16 cellular contexts compared by ENCODE assay signal in genomic region chr17:63988741-63989621, GRCh38. TPM values are rescaled to one million over a fixed set of nuclear protein-coding genes. Genes with fewer than 3 reads are reported as not detected.
DNase-seq lines count a peak whose midpoint lies in the region; ATAC-seq and TF ChIP-seq lines count a peak whose summit lies in the region.
"Had no signal": no experiment of that assay in that cellular context is flagged by ENCODE, and none has a peak within 500 bp of the region (broad histone marks: within the 10 kb centered on the region; RNA-seq: fewer than 3 reads in every experiment).

No MANE protein-coding gene starts in this region.

- H3K4me3 Mint-ChIP-seq in brain, result peak overlapping the region in 2 of 5 experiments; percentile 59 to 73
- peak overlapping the region; percentile 27 for H3K4me3 Mint-ChIP-seq in memory B cell
- H3K4me3 Mint-ChIP-seq: activated CD4-positive, alpha-beta T cell treated with anti-CD3 and anti-CD28 coated beads for 36 hours; CD8-positive, alpha-beta T cell had no signal

- no peak for TF ChIP-seq CTCF in brain (conservative IDR thresholded peaks at IDR 0.05)

- H3K27me3 ChIP-seq in HUES48 (ENCODE audit: control insufficient read depth, insufficient read depth, low read length) (peaks cover 5% of the 10 kb centered on the region), skeletal muscle tissue (ENCODE audit: control insufficient read depth in 3 of 3, insufficient read depth in 3 of 3, low read length in 3 of 3) (peaks cover 0 to 4% (median 0%) of the 10 kb centered on the region in 3 donors)
- H3K27me3 ChIP-seq: adrenal gland had no signal

- H3K4me1 Mint-ChIP-seq in brain (peaks cover 43% of the 10 kb centered on the region), memory B cell (peaks cover 42% of the 10 kb centered on the region)

- peaks cover 22% of the 10 kb centered on the region for H3K27me3 Mint-ChIP-seq in brain
- H3K27me3 Mint-ChIP-seq in memory B cell, result peaks cover 13% of the 10 kb centered on the region
- H3K27me3 Mint-ChIP-seq: activated CD4-positive, alpha-beta T cell treated with anti-CD3 and anti-CD28 coated beads for 36 hours had no signal

- H3K27ac ChIP-seq in HUES48 (ENCODE audit: low read depth, low read length), result peak overlapping the region; percentile 20
- H3K27ac ChIP-seq in skeletal muscle tissue (ENCODE audit: low read depth, low read length), result peak overlapping the region; percentile 100
- H3K27ac ChIP-seq: foreskin keratinocyte, skin epidermis had no signal

- H3K27ac Mint-ChIP-seq in brain (peak overlapping the region in 3 of 5 experiments; percentile 36 to 89 (median 82)), memory B cell (no peak overlapping the region)
- H3K27ac Mint-ChIP-seq: CD8-positive, alpha-beta T cell had no signal

- no peak overlapping the region for H3K4me3 ChIP-seq in HUES48 (ENCODE audit: low read depth, low read length)
- H3K4me3 ChIP-seq in skeletal muscle tissue (ENCODE audit: low read length in 3 of 3), result peak overlapping the region; percentile 87 to 93 (median 88)
- H3K4me3 ChIP-seq: adrenal gland, skin epidermis had no signal

- H3K9ac ChIP-seq in HUES48 (ENCODE audit: low read depth, low read length) (no peak overlapping the region), skeletal muscle tissue (ENCODE audit: low read depth in 1 of 3, low read length in 3 of 3) (peak overlapping the region; percentile 93 to 100 (median 99))

- no peaks in the 10 kb centered on the region for H3K36me3 Mint-ChIP-seq in brain
- H3K36me3 Mint-ChIP-seq in memory B cell, result no peaks in the 10 kb centered on the region
- H3K36me3 Mint-ChIP-seq: CD8-positive, alpha-beta T cell; natural killer cell had no signal

- ATAC-seq in memory B cell (ENCODE audit: low read depth) (no peak), GM18861 (IDR thresholded peaks at IDR 0.05; ENCODE audit: unreplicated experiment) (no peak), HG03039 (IDR thresholded peaks at IDR 0.05; ENCODE audit: unreplicated experiment) (no peak)
- ATAC-seq: activated CD4-positive, alpha-beta T cell treated with anti-CD3 and anti-CD28 coated beads for 36 hours; CD8-positive, alpha-beta T cell; foreskin keratinocyte; natural killer cell had no signal

- H3K36me3 ChIP-seq in HUES48 (ENCODE audit: control insufficient read depth, insufficient read depth, low read length) (no peaks in the 10 kb centered on the region), skeletal muscle tissue (ENCODE audit: control insufficient read depth in 3 of 3, insufficient read depth in 3 of 3, low read length in 3 of 3) (peaks cover 0 to 2% (median 0%) of the 10 kb centered on the region in 3 donors)
- H3K36me3 ChIP-seq: adrenal gland had no signal

- H3K9me3 ChIP-seq in HUES48 (ENCODE audit: control insufficient read depth, insufficient read depth, low read length), result no peaks in the 10 kb centered on the region
- H3K9me3 ChIP-seq in skeletal muscle tissue (ENCODE audit: control insufficient read depth in 3 of 3, low read length in 3 of 3), result no peaks in the 10 kb centered on the region
- H3K9me3 ChIP-seq: adrenal gland had no signal

- H3K4me1 ChIP-seq in HUES48 (ENCODE audit: control insufficient read depth, insufficient read depth, low read length) (peaks cover 5% of the 10 kb centered on the region; the same call in 1 of the 2 replicates), skeletal muscle tissue (ENCODE audit: control insufficient read depth in 3 of 3, insufficient read depth in 3 of 3, low read length in 3 of 3) (peaks cover 48 to 54% (median 52%) of the 10 kb centered on the region in 3 donors)

- H3K9me3 Mint-ChIP-seq in brain (peaks cover 0 to 3% (median 0%) of the 10 kb centered on the region in 5 experiments), memory B cell (no peaks in the 10 kb centered on the region)
- H3K9me3 Mint-ChIP-seq: CD8-positive, alpha-beta T cell; natural killer cell had no signal

- DNase-seq in memory B cell (ENCODE audit: low spot score in 2 of 2) (no peak), NCI-H748 (lab: John Stamatoyannopoulos, UW; ENCODE audit: unreplicated experiment) (no peak)
- DNase-seq: activated CD4-positive, alpha-beta T cell treated with anti-CD3 and anti-CD28 coated beads for 36 hours; activated T-cell treated with anti-CD3 and anti-CD28 coated beads, Interleukin-2, amount 50 U/mL, for 48 hours; CD8-positive, alpha-beta T cell; effector CD8-positive, alpha-beta T cell; foreskin keratinocyte; natural killer cell; NCI-H1048 had no signal

RNA-seq across cellular contexts. Expression of gene PRR29, which starts 9.2 kb away (rescaled TPM):
- 0.68 TPM for polyA plus RNA-seq in brain (ENCODE audit: insufficient read depth, low read depth, low replicate concordance)
- total RNA-seq in skeletal muscle tissue, result not detected
- total RNA-seq: foreskin keratinocyte had no signal

RNA-seq across cellular contexts. Expression of gene SCN4A, which starts 16.3 kb away (rescaled TPM):
- polyA plus RNA-seq in brain (ENCODE audit: insufficient read depth, low read depth, low replicate concordance), result not detected
- 32.9 TPM for total RNA-seq in skeletal muscle tissue
- total RNA-seq: foreskin keratinocyte had no signal
- polyA plus RNA-seq: foreskin keratinocyte had no signal

RNA-seq across cellular contexts. Expression of gene ICAM2, which starts 31.5 kb away (rescaled TPM):
- polyA plus RNA-seq in brain (ENCODE audit: insufficient read depth, low read depth, low replicate concordance), result 25.2 TPM
- 43.3 TPM for total RNA-seq in skeletal muscle tissue

RNA-seq across cellular contexts. Expression of gene CD79B, which starts 56.9 kb away (rescaled TPM):
- polyA plus RNA-seq in brain (ENCODE audit: insufficient read depth, low read depth, low replicate concordance), result 0.37 TPM
- total RNA-seq in skeletal muscle tissue, result 2.1 TPM
- total RNA-seq: foreskin keratinocyte had no signal
- polyA plus RNA-seq: foreskin keratinocyte had no signal
